Comparison of ENCODE assay signal across 15 cellular contexts in the genomic region with DNA sequence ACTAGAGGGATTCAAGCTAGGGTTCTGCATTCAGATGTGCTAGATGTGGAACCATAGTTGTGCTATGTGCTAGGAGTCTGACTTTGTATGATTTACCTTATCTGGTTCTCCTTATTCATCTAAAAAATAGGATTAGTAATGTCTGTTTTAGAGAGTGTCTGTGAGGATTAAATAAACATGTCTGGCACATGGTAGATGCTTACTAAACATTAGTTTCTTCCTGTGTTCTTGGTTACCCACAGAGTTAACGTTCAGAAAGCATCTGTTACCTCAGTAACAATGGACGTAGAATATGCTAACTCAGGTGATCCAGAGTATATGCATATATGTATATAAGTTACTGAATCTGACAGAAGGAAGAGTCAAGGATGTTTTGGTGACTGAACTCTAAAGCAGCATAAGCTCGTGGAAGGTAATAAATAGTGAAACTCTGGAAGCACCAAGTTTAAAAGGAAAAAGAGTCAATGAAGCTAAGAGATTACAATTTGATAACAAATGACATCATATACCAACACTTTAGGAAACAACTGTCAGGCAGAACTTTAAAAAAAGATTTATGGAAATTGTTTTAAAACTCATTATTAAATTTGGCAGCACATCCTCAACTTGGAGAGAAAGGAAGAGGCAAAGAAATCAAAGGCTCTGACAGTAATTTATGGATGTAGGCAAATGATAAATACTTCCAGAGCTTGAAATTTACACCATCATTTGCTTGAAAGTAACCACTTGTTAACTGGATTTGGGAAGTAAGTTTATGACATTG.
DNase-seq lines count a peak whose midpoint lies in the region; ATAC-seq, FAIRE-seq and TF ChIP-seq lines count a peak whose summit lies in the region.
"Had no signal": no experiment of that assay in that cellular context is flagged by ENCODE, and none has a peak within 500 bp of the region (broad histone marks: within the 10 kb centered on the region; RNA-seq: fewer than 3 reads in every experiment).

No MANE protein-coding gene starts in this region.

- no peak overlapping the region for H3K27ac ChIP-seq in ascending aorta
- H3K27ac ChIP-seq: skin epidermis had no signal

- no peaks in the 10 kb centered on the region for H3K9me3 Mint-ChIP-seq in activated naive CD4-positive, alpha-beta T cell treated with anti-CD3 and anti-CD28 coated beads, Interleukin-2, amount 10 ng/mL, durations not matched to agents 7 days and 5 days
- H3K9me3 Mint-ChIP-seq in T-cell = no peaks in the 10 kb centered on the region
- H3K9me3 Mint-ChIP-seq in stimulated activated memory B cell treated with anti-CD40 and anti-IgM and Interleukin-4, amounts not matched to agents 10 μg/mL and 1 μg/mL and 100 μg/mL, for 72 hours = no peaks in the 10 kb centered on the region
- H3K9me3 Mint-ChIP-seq: stimulated activated naive CD8-positive, alpha-beta T cell treated with anti-CD3 and anti-CD28 coated beads, Interleukin-15, Interleukin-2, amounts not matched to agents 100 ng/mL and 50 ng/mL, for 24 hours had no signal

- H3K4me3 Mint-ChIP-seq in activated naive CD4-positive, alpha-beta T cell treated with anti-CD3 and anti-CD28 coated beads, Interleukin-2, amount 10 ng/mL, durations not matched to agents 7 days and 5 days = no peak overlapping the region
- peak overlapping the region in 2 of 3 donors; percentile 4 to 9 for H3K4me3 Mint-ChIP-seq in T-cell
- H3K4me3 Mint-ChIP-seq in stimulated activated memory B cell treated with anti-CD40 and anti-IgM and Interleukin-4, amounts not matched to agents 10 μg/mL and 1 μg/mL and 100 μg/mL, for 72 hours = no peak overlapping the region
- H3K4me3 Mint-ChIP-seq: stimulated activated naive CD8-positive, alpha-beta T cell treated with anti-CD3 and anti-CD28 coated beads, Interleukin-15, Interleukin-2, amounts not matched to agents 100 ng/mL and 50 ng/mL, for 24 hours had no signal

- H3K27me3 ChIP-seq in BE2C (no peaks in the 10 kb centered on the region), ascending aorta (no peaks in the 10 kb centered on the region)

- ATAC-seq in T-cell (replicated peaks in 1 of 4) = peak in 1 of 4 experiments; percentile 56
- no peak for ATAC-seq in stimulated activated memory B cell treated with anti-CD40 and anti-IgM and Interleukin-4, amounts not matched to agents 10 μg/mL and 1 μg/mL and 100 μg/mL, for 72 hours

- DNase-seq in activated naive CD4-positive, alpha-beta T cell treated with anti-CD3 and anti-CD28 coated beads, Interleukin-2, amount 10 ng/mL, durations not matched to agents 7 days and 5 days = no peak
- DNase-seq in activated naive CD4-positive, alpha-beta T cell treated with Interleukin-2 at 50 U/mL for 16 hours = no peak
- DNase-seq in T-cell (no peak), fibroblast of villous mesenchyme (ENCODE audit: low read depth) (peak; percentile 46), BE2C (no peak), RCC 7860 (ENCODE audit: low spot score) (no peak), ascending aorta (ENCODE audit: low spot score in 2 of 2) (no peak)
- DNase-seq: activated CD8-positive, alpha-beta memory T cell treated with anti-CD3 and anti-CD28 coated beads, Interleukin-2, amount 50 U/mL, for 4 hours; KBM-7; NCI-H1105; NCI-H226 had no signal

- peaks cover 16% of the 10 kb centered on the region for H3K4me1 ChIP-seq in BE2C
- H3K4me1 ChIP-seq in ascending aorta = peaks cover 0 to 24% of the 10 kb centered on the region in 2 donors

- H3K27ac Mint-ChIP-seq in activated naive CD4-positive, alpha-beta T cell treated with anti-CD3 and anti-CD28 coated beads, Interleukin-2, amount 10 ng/mL, durations not matched to agents 7 days and 5 days = peak overlapping the region; percentile 73
- peak overlapping the region in 1 of 2 donors; percentile 72 for H3K27ac Mint-ChIP-seq in T-cell
- H3K27ac Mint-ChIP-seq in stimulated activated memory B cell treated with anti-CD40 and anti-IgM and Interleukin-4, amounts not matched to agents 10 μg/mL and 1 μg/mL and 100 μg/mL, for 72 hours = peak overlapping the region; percentile 46
- H3K27ac Mint-ChIP-seq: stimulated activated naive CD8-positive, alpha-beta T cell treated with anti-CD3 and anti-CD28 coated beads, Interleukin-15, Interleukin-2, amounts not matched to agents 100 ng/mL and 50 ng/mL, for 24 hours had no signal

- H3K4me3 ChIP-seq in fibroblast of villous mesenchyme (ENCODE audit: low read depth, low read length) (no peak overlapping the region), BE2C (ENCODE audit: low read depth, low read length) (no peak overlapping the region), ascending aorta (no peak overlapping the region)
- H3K4me3 ChIP-seq: skin epidermis had no signal

- H3K4me1 Mint-ChIP-seq in activated naive CD4-positive, alpha-beta T cell treated with anti-CD3 and anti-CD28 coated beads, Interleukin-2, amount 10 ng/mL, durations not matched to agents 7 days and 5 days = no peaks in the 10 kb centered on the region
- H3K4me1 Mint-ChIP-seq in T-cell = peaks cover 9 to 40% (median 15%) of the 10 kb centered on the region in 3 donors
- H3K4me1 Mint-ChIP-seq in stimulated activated memory B cell treated with anti-CD40 and anti-IgM and Interleukin-4, amounts not matched to agents 10 μg/mL and 1 μg/mL and 100 μg/mL, for 72 hours = no peaks in the 10 kb centered on the region

- H3K27me3 Mint-ChIP-seq in activated naive CD4-positive, alpha-beta T cell treated with anti-CD3 and anti-CD28 coated beads, Interleukin-2, amount 10 ng/mL, durations not matched to agents 7 days and 5 days = no peaks in the 10 kb centered on the region
- no peaks in the 10 kb centered on the region for H3K27me3 Mint-ChIP-seq in T-cell
- no peaks in the 10 kb centered on the region for H3K27me3 Mint-ChIP-seq in stimulated activated memory B cell treated with anti-CD40 and anti-IgM and Interleukin-4, amounts not matched to agents 10 μg/mL and 1 μg/mL and 100 μg/mL, for 72 hours
- H3K27me3 Mint-ChIP-seq: stimulated activated naive CD8-positive, alpha-beta T cell treated with anti-CD3 and anti-CD28 coated beads, Interleukin-15, Interleukin-2, amounts not matched to agents 100 ng/mL and 50 ng/mL, for 24 hours had no signal

- FAIRE-seq in RCC 7860 (lab: Jason Lieb, UNC) = no peak
- FAIRE-seq: H54 had no signal

- TF ChIP-seq CTCF in fibroblast of villous mesenchyme (IDR thresholded peaks at IDR 0.05; ENCODE audit: insufficient read depth, low read depth, low read length) = no peak
- no peak for TF ChIP-seq CTCF in BE2C (IDR thresholded peaks at IDR 0.05; ENCODE audit: low read depth, low read length)
- no peak for TF ChIP-seq CTCF in ascending aorta (IDR thresholded peaks at IDR 0.05)

- intact Hi-C loops in ascending aorta (cut with DNase I) = no loop called here

- H3K9me3 ChIP-seq in BE2C = no peaks in the 10 kb centered on the region
- H3K9me3 ChIP-seq in ascending aorta = no peaks in the 10 kb centered on the region

- no peaks in the 10 kb centered on the region for H3K36me3 ChIP-seq in BE2C
- no peaks in the 10 kb centered on the region for H3K36me3 ChIP-seq in ascending aorta

- POLR2A ChIA-PET in T-cell (lab: Charles Lee) = no interaction called here

- peaks cover 8% of the 10 kb centered on the region for H3K36me3 Mint-ChIP-seq in activated naive CD4-positive, alpha-beta T cell treated with anti-CD3 and anti-CD28 coated beads, Interleukin-2, amount 10 ng/mL, durations not matched to agents 7 days and 5 days
- H3K36me3 Mint-ChIP-seq in T-cell = no peaks in the 10 kb centered on the region
- no peaks in the 10 kb centered on the region for H3K36me3 Mint-ChIP-seq in stimulated activated memory B cell treated with anti-CD40 and anti-IgM and Interleukin-4, amounts not matched to agents 10 μg/mL and 1 μg/mL and 100 μg/mL, for 72 hours

- CTCF ChIA-PET in activated naive CD4-positive, alpha-beta T cell treated with anti-CD3 and anti-CD28 coated beads, Interleukin-2, amount 10 ng/mL, durations not matched to agents 7 days and 5 days (lab: Charles Lee) = interaction anchor here (0.7 to 2.0 kb wide), 2 partner anchors 224 to 401 kb away, joined by 3 to 5 read pairs; no protein-coding TSS in a partner anchor
- CTCF ChIA-PET in T-cell (lab: Charles Lee) = interaction anchor here in 1 of 2 donors (0.6 kb wide), 1 partner anchor 55 kb away, joined by 3 read pairs; no protein-coding TSS in a partner anchor

Comparison
In these comparisons a context has a peak if more than half of its experiments do, and no peak if none do; other contexts are left out.
1. H3K4me3 Mint-ChIP-seq: peak in T-cell (2 of 3); none in activated naive CD4-positive, alpha-beta T cell treated with anti-CD3 and anti-CD28 coated beads, Interleukin-2, amount 10 ng/mL, durations not matched to agents 7 days and 5 days (single experiment) and stimulated activated memory B cell treated with anti-CD40 and anti-IgM and Interleukin-4, amounts not matched to agents 10 μg/mL and 1 μg/mL and 100 μg/mL, for 72 hours (single experiment).